ENCODE assay signal across 36 cellular contexts in the genomic region with DNA sequence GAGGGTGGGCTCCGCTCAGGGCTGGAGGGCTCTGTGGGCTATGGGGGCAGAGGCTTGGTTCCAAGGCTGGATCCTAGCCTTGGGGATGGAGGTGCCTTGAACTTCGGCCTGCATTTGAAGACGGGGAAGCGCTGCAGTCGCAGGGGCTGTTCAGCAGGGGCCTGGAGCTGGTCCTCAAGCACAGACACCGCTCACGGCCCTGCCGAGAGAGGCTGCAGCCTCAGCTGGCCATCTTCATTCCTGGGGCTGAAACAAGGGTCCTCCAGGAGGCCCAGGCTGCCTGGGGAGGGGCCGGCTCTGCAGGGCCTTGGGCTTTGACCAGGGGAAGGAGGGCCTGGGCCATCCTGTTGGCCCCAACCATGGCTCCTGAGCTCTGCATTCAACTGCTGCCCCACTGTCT.
"Had no signal": no experiment of that assay in that cellular context is flagged by ENCODE, and none has a peak within 500 bp of the region (broad histone marks: within the 10 kb centered on the region; RNA-seq: fewer than 3 reads in every experiment).

No MANE protein-coding gene starts in this region.

- H3K27me3 ChIP-seq: adrenal gland, body of pancreas, breast epithelium, cardiac muscle cell, colonic mucosa had no signal

- ATAC-seq: activated CD4-positive, CD25-positive, alpha-beta regulatory T cell treated with anti-CD3 and anti-CD28 coated beads, Interleukin-2, amount 50 U/mL, for 24 hours; activated CD8-positive, alpha-beta memory T cell treated with anti-CD3 and anti-CD28 coated beads, Interleukin-2, amount 10 ng/mL, durations not matched to agents 7 days and 5 days; activated CD8-positive, alpha-beta T cell treated with anti-CD3 and anti-CD28 coated beads, Interleukin-2, amount 10 ng/mL, durations not matched to agents 7 days and 5 days; activated naive CD8-positive, alpha-beta T cell treated with anti-CD3 and anti-CD28 coated beads, Interleukin-2, amount 50 U/mL, for 24 hours; body of pancreas; esophagus mucosa; T-helper 17 cell had no signal

- FAIRE-seq: frontal cortex had no signal

- H3K27ac ChIP-seq: adrenal gland, body of pancreas, breast epithelium, cardiac muscle cell, colonic mucosa, WERI-Rb-1 had no signal

- H3K4me3 Mint-ChIP-seq: activated B cell treated with CpG ODN at 0.5 μM for 24 hours; activated CD8-positive, alpha-beta memory T cell treated with anti-CD3 and anti-CD28 coated beads, Interleukin-2, amount 10 ng/mL, durations not matched to agents 7 days and 5 days; activated CD8-positive, alpha-beta T cell treated with anti-CD3 and anti-CD28 coated beads, Interleukin-2, amount 10 ng/mL, durations not matched to agents 7 days and 5 days; activated naive CD4-positive, alpha-beta T cell treated with anti-CD3 and anti-CD28 coated beads for 36 hours; activated naive CD4-positive, alpha-beta T cell treated with anti-CD3 and anti-CD28 coated beads, Interleukin-2, amount 50 U/mL, for 24 hours; activated naive CD8-positive, alpha-beta T cell treated with anti-CD3 and anti-CD28 coated beads for 36 hours; activated naive CD8-positive, alpha-beta T cell treated with anti-CD3 and anti-CD28 coated beads, Interleukin-2, amount 50 U/mL, for 24 hours; activated T-helper 1 cell treated with anti-CD3 and anti-CD28 coated beads, Interleukin-12 subunit alpha, Interleukin-12 subunit beta, Interleukin-2, Interleukin-4 antibody, amounts not matched to agents 30 ng/mL and 10 ng/mL and 1 ng/mL, durations not matched to agents 14 hours and 24 hours and 36 hours; T-helper 17 cell; T-helper 2 cell treated with Interferon-gamma antibody and Interleukin-4, amounts not matched to agents 5 μg/mL and 100 μg/mL, for 36 hours had no signal

- H3K9me3 ChIP-seq: adrenal gland, body of pancreas, breast epithelium, colonic mucosa had no signal

- H3K27me3 Mint-ChIP-seq: activated B cell treated with CpG ODN at 0.5 μM for 24 hours; activated naive CD4-positive, alpha-beta T cell treated with anti-CD3 and anti-CD28 coated beads, Interleukin-2, amount 50 U/mL, for 24 hours; activated naive CD8-positive, alpha-beta T cell treated with anti-CD3 and anti-CD28 coated beads for 36 hours; activated naive CD8-positive, alpha-beta T cell treated with anti-CD3 and anti-CD28 coated beads, Interleukin-2, amount 50 U/mL, for 24 hours had no signal

- H3K4me3 ChIP-seq: adrenal gland, body of pancreas, breast epithelium, cardiac muscle cell, colonic mucosa had no signal

- H3K36me3 Mint-ChIP-seq: activated CD8-positive, alpha-beta memory T cell treated with anti-CD3 and anti-CD28 coated beads, Interleukin-2, amount 10 ng/mL, durations not matched to agents 7 days and 5 days; activated naive CD4-positive, alpha-beta T cell treated with anti-CD3 and anti-CD28 coated beads, Interleukin-2, amount 50 U/mL, for 24 hours; activated naive CD8-positive, alpha-beta T cell treated with anti-CD3 and anti-CD28 coated beads for 36 hours had no signal

- H3K27ac Mint-ChIP-seq: activated B cell treated with CpG ODN at 0.5 μM for 24 hours; activated CD8-positive, alpha-beta memory T cell treated with anti-CD3 and anti-CD28 coated beads, Interleukin-2, amount 10 ng/mL, durations not matched to agents 7 days and 5 days; activated CD8-positive, alpha-beta T cell treated with anti-CD3 and anti-CD28 coated beads, Interleukin-2, amount 10 ng/mL, durations not matched to agents 7 days and 5 days; activated naive CD4-positive, alpha-beta T cell treated with anti-CD3 and anti-CD28 coated beads for 36 hours; activated naive CD4-positive, alpha-beta T cell treated with anti-CD3 and anti-CD28 coated beads, Interleukin-2, amount 50 U/mL, for 24 hours; activated naive CD8-positive, alpha-beta T cell treated with anti-CD3 and anti-CD28 coated beads for 36 hours; activated naive CD8-positive, alpha-beta T cell treated with anti-CD3 and anti-CD28 coated beads, Interleukin-2, amount 50 U/mL, for 24 hours; activated T-helper 1 cell treated with anti-CD3 and anti-CD28 coated beads, Interleukin-12 subunit alpha, Interleukin-12 subunit beta, Interleukin-2, Interleukin-4 antibody, amounts not matched to agents 30 ng/mL and 10 ng/mL and 1 ng/mL, durations not matched to agents 14 hours and 24 hours and 36 hours; activated T-helper 2 cell treated with anti-CD3 and anti-CD28 coated beads, Interferon-gamma antibody, Interleukin-2, Interleukin-4, amounts not matched to agents 10 μg/mL and 5 μg/mL and 100 μg/mL, durations not matched to agents 14 hours and 24 hours and 36 hours; T-helper 17 cell; T-helper 2 cell treated with Interferon-gamma antibody and Interleukin-4, amounts not matched to agents 5 μg/mL and 100 μg/mL, for 36 hours had no signal

- H3K9me3 Mint-ChIP-seq: activated B cell treated with CpG ODN at 0.5 μM for 24 hours; activated naive CD4-positive, alpha-beta T cell treated with anti-CD3 and anti-CD28 coated beads for 36 hours; activated naive CD4-positive, alpha-beta T cell treated with anti-CD3 and anti-CD28 coated beads, Interleukin-2, amount 50 U/mL, for 24 hours; activated naive CD8-positive, alpha-beta T cell treated with anti-CD3 and anti-CD28 coated beads for 36 hours; activated naive CD8-positive, alpha-beta T cell treated with anti-CD3 and anti-CD28 coated beads, Interleukin-2, amount 50 U/mL, for 24 hours; activated T-helper 1 cell treated with anti-CD3 and anti-CD28 coated beads, Interleukin-12 subunit alpha, Interleukin-12 subunit beta, Interleukin-2, Interleukin-4 antibody, amounts not matched to agents 30 ng/mL and 10 ng/mL and 1 ng/mL, durations not matched to agents 14 hours and 24 hours and 36 hours; activated T-helper 2 cell treated with anti-CD3 and anti-CD28 coated beads, Interferon-gamma antibody, Interleukin-2, Interleukin-4, amounts not matched to agents 10 μg/mL and 5 μg/mL and 100 μg/mL, durations not matched to agents 14 hours and 24 hours and 36 hours; T-helper 2 cell treated with Interferon-gamma antibody and Interleukin-4, amounts not matched to agents 5 μg/mL and 100 μg/mL, for 36 hours had no signal

- H3K36me3 ChIP-seq: adrenal gland, breast epithelium, cardiac muscle cell, colonic mucosa, WERI-Rb-1 had no signal

- H3K4me1 ChIP-seq: colonic mucosa had no signal

- DNase-seq: activated B cell treated with CpG ODN at 0.5 μM for 24 hours; activated CD4-positive, alpha-beta T cell treated with anti-CD3 and anti-CD28 coated beads for 48 hours; activated CD4-positive, alpha-beta T cell treated with anti-CD3 and anti-CD28 coated beads, Interleukin-2, amount 50 U/mL, for 1 hour; activated CD4-positive, alpha-beta T cell treated with anti-CD3 and anti-CD28 coated beads, Interleukin-2, amount 50 U/mL, for 48 hours; activated CD8-positive, alpha-beta memory T cell treated with anti-CD3 and anti-CD28 coated beads, Interleukin-2, amount 50 U/mL, for 4 hours; activated CD8-positive, alpha-beta T cell treated with anti-CD3 and anti-CD28 coated beads, Interleukin-2, amount 10 ng/mL, durations not matched to agents 7 days and 5 days; activated effector memory CD4-positive, alpha-beta T cell treated with anti-CD3 and anti-CD28 coated beads, Interleukin-2, amount 50 U/mL, for 16 hours; activated naive CD4-positive, alpha-beta T cell treated with anti-CD3 and anti-CD28 coated beads for 36 hours; activated naive CD8-positive, alpha-beta T cell treated with anti-CD3 and anti-CD28 coated beads for 36 hours; activated naive CD8-positive, alpha-beta T cell treated with anti-CD3 and anti-CD28 coated beads, Interleukin-2, amount 50 U/mL, for 24 hours; activated T-cell treated with anti-CD3 and anti-CD28 coated beads, Interleukin-2, amount 50 U/mL, for 1 hour; activated T-cell treated with anti-CD3 and anti-CD28 coated beads, Interleukin-2, amount 50 U/mL, for 48 hours; adrenal gland; amygdala; aorta; body of pancreas; central memory CD4-positive, alpha-beta T cell; cerebellar nuclear complex; colonic mucosa; effector CD8-positive, alpha-beta T cell; foreskin fibroblast; head of caudate nucleus; T-helper 1 cell; T-helper 17 cell; T1000 had no signal
